1 cellular context compared by ENCODE assay signal in the genomic region with DNA sequence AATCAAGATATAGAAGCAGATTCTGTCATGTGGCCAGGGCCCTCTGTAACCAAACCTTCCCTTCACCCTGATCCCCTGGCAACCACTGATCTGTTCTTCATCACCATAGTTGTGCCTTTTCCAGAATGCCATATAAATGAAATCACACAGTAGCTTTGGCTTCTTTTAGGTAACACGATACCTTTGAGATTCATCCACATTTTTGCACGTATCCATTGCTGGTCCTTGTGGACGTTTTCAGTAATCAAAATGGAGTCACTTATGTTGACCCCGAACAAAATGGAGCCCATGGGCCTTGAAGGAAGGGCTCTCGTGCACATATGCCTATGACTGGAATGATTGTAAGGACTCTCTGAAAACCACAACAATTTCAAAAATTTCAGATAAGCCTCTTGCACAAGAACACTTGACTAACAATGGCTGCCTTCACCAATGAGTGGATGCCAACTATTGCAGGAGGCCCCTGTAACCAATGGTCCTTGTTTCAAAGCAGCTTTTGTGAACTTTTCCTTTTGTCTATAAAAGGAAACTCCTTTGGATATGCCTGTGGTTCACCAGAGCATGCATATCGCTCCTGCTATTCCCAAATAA.
TF ChIP-seq lines count a peak whose summit lies in the region.

No MANE protein-coding gene starts in this region.

TF ChIP-seq in HepG2, 621 proteins besides CTCF, POLR2A, EP300 and RAD21 (continued from another document and continues in another):
- no peak for TF ChIP-seq LBX2 (CRISPR knock-in tag; IDR thresholded peaks at IDR 0.05; ENCODE audit: borderline replicate concordance)
- TF ChIP-seq GMEB2 (CRISPR knock-in tag; IDR thresholded peaks at IDR 0.05; ENCODE audit: low read depth), result no peak
- no peak for TF ChIP-seq ZNF552 (CRISPR knock-in tag; IDR thresholded peaks at IDR 0.05; ENCODE audit: borderline replicate concordance)
- peak; percentile 36; the same call in 1 of the 2 replicates for TF ChIP-seq GATAD1 (CRISPR knock-in tag; IDR thresholded peaks at IDR 0.05)
- TF ChIP-seq MLLT10 (CRISPR knock-in tag; IDR thresholded peaks at IDR 0.05), result no peak
- TF ChIP-seq, protein P1, sequence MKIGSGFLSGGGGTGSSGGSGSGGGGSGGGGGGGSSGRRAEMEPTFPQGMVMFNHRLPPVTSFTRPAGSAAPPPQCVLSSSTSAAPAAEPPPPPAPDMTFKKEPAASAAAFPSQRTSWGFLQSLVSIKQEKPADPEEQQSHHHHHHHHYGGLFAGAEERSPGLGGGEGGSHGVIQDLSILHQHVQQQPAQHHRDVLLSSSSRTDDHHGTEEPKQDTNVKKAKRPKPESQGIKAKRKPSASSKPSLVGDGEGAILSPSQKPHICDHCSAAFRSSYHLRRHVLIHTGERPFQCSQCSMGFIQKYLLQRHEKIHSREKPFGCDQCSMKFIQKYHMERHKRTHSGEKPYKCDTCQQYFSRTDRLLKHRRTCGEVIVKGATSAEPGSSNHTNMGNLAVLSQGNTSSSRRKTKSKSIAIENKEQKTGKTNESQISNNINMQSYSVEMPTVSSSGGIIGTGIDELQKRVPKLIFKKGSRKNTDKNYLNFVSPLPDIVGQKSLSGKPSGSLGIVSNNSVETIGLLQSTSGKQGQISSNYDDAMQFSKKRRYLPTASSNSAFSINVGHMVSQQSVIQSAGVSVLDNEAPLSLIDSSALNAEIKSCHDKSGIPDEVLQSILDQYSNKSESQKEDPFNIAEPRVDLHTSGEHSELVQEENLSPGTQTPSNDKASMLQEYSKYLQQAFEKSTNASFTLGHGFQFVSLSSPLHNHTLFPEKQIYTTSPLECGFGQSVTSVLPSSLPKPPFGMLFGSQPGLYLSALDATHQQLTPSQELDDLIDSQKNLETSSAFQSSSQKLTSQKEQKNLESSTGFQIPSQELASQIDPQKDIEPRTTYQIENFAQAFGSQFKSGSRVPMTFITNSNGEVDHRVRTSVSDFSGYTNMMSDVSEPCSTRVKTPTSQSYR (CRISPR knock-in tag; IDR thresholded peaks at IDR 0.05; ENCODE audit: borderline replicate concordance), result no peak
- TF ChIP-seq CBFB (CRISPR knock-in tag; IDR thresholded peaks at IDR 0.05), result peak; percentile 100
- TF ChIP-seq ETV5 (CRISPR knock-in tag; IDR thresholded peaks at IDR 0.05; ENCODE audit: borderline replicate concordance), result no peak
- TF ChIP-seq ZBTB25 (CRISPR knock-in tag; IDR thresholded peaks at IDR 0.05), result no peak
- no peak for TF ChIP-seq JARID2 (CRISPR knock-in tag; IDR thresholded peaks at IDR 0.05; ENCODE audit: insufficient replicate concordance)
- no peak; the same call in 1 of the 2 replicates for TF ChIP-seq MBNL3 (CRISPR knock-in tag; conservative IDR thresholded peaks at IDR 0.05)
- no peak for TF ChIP-seq ZSCAN9 (CRISPR knock-in tag; IDR thresholded peaks at IDR 0.05; ENCODE audit: borderline replicate concordance)
- TF ChIP-seq SP4 (CRISPR knock-in tag; IDR thresholded peaks at IDR 0.05), result no peak
- peak; percentile 69 for TF ChIP-seq TFE3 (CRISPR knock-in tag; IDR thresholded peaks at IDR 0.05)
- no peak for TF ChIP-seq ZNF589 (CRISPR knock-in tag; conservative IDR thresholded peaks at IDR 0.05)
- TF ChIP-seq ZBTB7B (CRISPR knock-in tag; IDR thresholded peaks at IDR 0.05), result no peak; the same call in 1 of the 2 replicates
- no peak for TF ChIP-seq ZNF512B (CRISPR knock-in tag; IDR thresholded peaks at IDR 0.05; ENCODE audit: borderline replicate concordance)
- TF ChIP-seq ZNF772 (CRISPR knock-in tag; IDR thresholded peaks at IDR 0.05), result no peak
- TF ChIP-seq MTA1 (CRISPR knock-in tag; IDR thresholded peaks at IDR 0.05; ENCODE audit: borderline replicate concordance), result no peak
- TF ChIP-seq NFAT5 (CRISPR knock-in tag; IDR thresholded peaks at IDR 0.05), result no peak
- no peak for TF ChIP-seq SMARCC2 (IDR thresholded peaks at IDR 0.05)
- no peak for TF ChIP-seq TIGD3 (CRISPR knock-in tag; IDR thresholded peaks at IDR 0.05; ENCODE audit: borderline replicate concordance)
- no peak for TF ChIP-seq STAG1 (CRISPR knock-in tag; IDR thresholded peaks at IDR 0.05)
- TF ChIP-seq ZNF564 (CRISPR knock-in tag; IDR thresholded peaks at IDR 0.05), result no peak
- no peak for TF ChIP-seq ZSCAN12 (CRISPR knock-in tag; IDR thresholded peaks at IDR 0.05)
- no peak for TF ChIP-seq ZNF17 (CRISPR knock-in tag; IDR thresholded peaks at IDR 0.05)
- TF ChIP-seq NCOR1 (IDR thresholded peaks at IDR 0.05; ENCODE audit: borderline replicate concordance, low read length), result peak; percentile 56; the same call in 1 of the 2 replicates
- TF ChIP-seq RELA (CRISPR knock-in tag; IDR thresholded peaks at IDR 0.05), result no peak
- TF ChIP-seq ZNF556 (CRISPR knock-in tag; IDR thresholded peaks at IDR 0.05; ENCODE audit: borderline replicate concordance), result no peak
- no peak for TF ChIP-seq ZNF333 (CRISPR knock-in tag; IDR thresholded peaks at IDR 0.05; ENCODE audit: borderline replicate concordance)
- no peak for TF ChIP-seq PREB (CRISPR knock-in tag; IDR thresholded peaks at IDR 0.05)
- no peak for TF ChIP-seq ETV6 (CRISPR knock-in tag; conservative IDR thresholded peaks at IDR 0.05)
- TF ChIP-seq ZNF503 (CRISPR knock-in tag; IDR thresholded peaks at IDR 0.05), result no peak
- TF ChIP-seq HNRNPK (IDR thresholded peaks at IDR 0.05; ENCODE audit: low read depth, low read length, poor library complexity, severe bottlenecking), result no peak
